In the genomic region with DNA sequence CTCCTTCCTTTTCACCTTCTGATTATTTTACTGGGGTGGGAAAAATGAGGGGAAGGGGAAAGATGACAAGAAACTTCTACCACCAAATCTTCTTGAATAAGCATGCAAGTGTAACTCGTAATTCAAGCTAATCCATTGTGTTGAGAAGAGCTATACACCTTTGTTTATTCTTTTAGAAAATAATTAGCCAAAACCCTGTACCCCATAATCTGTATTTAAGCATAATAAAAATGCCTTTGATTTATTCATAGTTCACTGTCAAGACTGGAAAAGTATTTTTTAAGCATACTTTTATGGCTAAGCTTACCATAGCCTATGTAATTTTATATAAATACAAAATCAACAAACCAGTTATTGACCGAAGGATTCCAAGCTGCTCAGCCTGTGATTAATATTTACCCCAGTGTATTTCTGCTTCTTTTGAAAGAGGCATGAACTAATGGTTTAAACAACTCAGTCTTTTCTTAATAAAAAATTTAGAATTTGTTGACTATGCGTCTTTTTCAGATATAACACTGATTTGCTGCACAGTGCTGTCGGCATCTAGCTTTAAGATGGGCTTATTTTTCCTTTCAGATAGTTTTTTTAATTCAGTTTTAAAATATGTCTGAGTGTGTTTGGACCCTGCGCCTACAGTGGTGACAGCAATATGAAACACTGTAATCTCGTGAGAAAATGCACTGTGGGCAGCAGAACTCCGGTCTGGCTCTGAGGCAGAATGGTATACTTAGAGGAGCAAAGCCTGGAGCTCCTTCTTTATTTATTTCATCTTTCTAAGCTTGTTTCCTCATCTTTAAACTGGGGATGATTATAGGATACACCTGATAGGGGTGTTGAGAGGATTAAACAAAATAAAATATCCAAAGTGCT, we compare ENCODE assay signal across 18 cellular contexts.
"Had no signal": no experiment of that assay in that cellular context is flagged by ENCODE, and none has a peak within 500 bp of the region (broad histone marks: within the 10 kb centered on the region; RNA-seq: fewer than 3 reads in every experiment).

No MANE protein-coding gene starts in this region.

- H3K36me3 Mint-ChIP-seq: activated naive CD4-positive, alpha-beta T cell treated with anti-CD3 and anti-CD28 coated beads, Interleukin-2, amount 10 ng/mL, durations not matched to agents 7 days and 5 days; naive B cell had no signal

- H3K9me3 ChIP-seq: gastroesophageal sphincter, right atrium auricular region, upper lobe of left lung had no signal

- H3K27me3 ChIP-seq: cardiac muscle cell, gastroesophageal sphincter, right atrium auricular region, upper lobe of left lung had no signal

- H3K27ac ChIP-seq: cardiac muscle cell, epithelial cell of prostate, gastroesophageal sphincter, psoas muscle, right atrium auricular region, upper lobe of left lung had no signal

- H3K4me1 ChIP-seq: gastroesophageal sphincter, psoas muscle, right atrium auricular region, upper lobe of left lung had no signal

- DNase-seq: activated CD4-positive, alpha-beta memory T cell treated with anti-CD3 and anti-CD28 coated beads for 36 hours; activated CD4-positive, alpha-beta T cell treated with anti-CD3 and anti-CD28 coated beads for 4 hours; activated CD4-positive, CD25-positive, alpha-beta regulatory T cell; activated effector memory CD4-positive, alpha-beta T cell treated with anti-CD3 and anti-CD28 coated beads, Interleukin-2, amount 50 U/mL, for 16 hours; activated naive CD4-positive, alpha-beta T cell treated with anti-CD3 and anti-CD28 coated beads, Interleukin-2, amount 10 ng/mL, durations not matched to agents 7 days and 5 days; cortex of kidney; head of caudate nucleus; mesenchymal stem cell; naive B cell; psoas muscle; stimulated activated CD4-positive, alpha-beta T cell treated with anti-CD3 and anti-CD28 coated beads, Interleukin-4, amount 100 ng/mL, for 24 hours; stimulated activated naive CD4-positive, alpha-beta T cell treated with Interleukin-2 at 50 U/mL for 16 hours; T-helper 9 cell; upper lobe of left lung had no signal

- H3K4me3 Mint-ChIP-seq: activated CD4-positive, alpha-beta memory T cell treated with anti-CD3 and anti-CD28 coated beads for 36 hours; activated naive CD4-positive, alpha-beta T cell treated with anti-CD3 and anti-CD28 coated beads, Interleukin-2, amount 10 ng/mL, durations not matched to agents 7 days and 5 days; naive B cell had no signal

- H3K4me1 Mint-ChIP-seq: activated naive CD4-positive, alpha-beta T cell treated with anti-CD3 and anti-CD28 coated beads, Interleukin-2, amount 10 ng/mL, durations not matched to agents 7 days and 5 days; naive B cell had no signal

- H3K27me3 Mint-ChIP-seq: activated CD4-positive, alpha-beta memory T cell treated with anti-CD3 and anti-CD28 coated beads for 36 hours; activated naive CD4-positive, alpha-beta T cell treated with anti-CD3 and anti-CD28 coated beads, Interleukin-2, amount 10 ng/mL, durations not matched to agents 7 days and 5 days; naive B cell had no signal

- H3K4me3 ChIP-seq: cardiac muscle cell, gastroesophageal sphincter, psoas muscle, right atrium auricular region, upper lobe of left lung had no signal

- H3K27ac Mint-ChIP-seq: activated CD4-positive, alpha-beta memory T cell treated with anti-CD3 and anti-CD28 coated beads for 36 hours; activated naive CD4-positive, alpha-beta T cell treated with anti-CD3 and anti-CD28 coated beads, Interleukin-2, amount 10 ng/mL, durations not matched to agents 7 days and 5 days; naive B cell had no signal

- H3K36me3 ChIP-seq: cardiac muscle cell, gastroesophageal sphincter, right atrium auricular region, upper lobe of left lung had no signal

- ATAC-seq: gastroesophageal sphincter, psoas muscle had no signal
